Comparison of ENCODE assay signal across 10 cellular contexts in the genomic region with DNA sequence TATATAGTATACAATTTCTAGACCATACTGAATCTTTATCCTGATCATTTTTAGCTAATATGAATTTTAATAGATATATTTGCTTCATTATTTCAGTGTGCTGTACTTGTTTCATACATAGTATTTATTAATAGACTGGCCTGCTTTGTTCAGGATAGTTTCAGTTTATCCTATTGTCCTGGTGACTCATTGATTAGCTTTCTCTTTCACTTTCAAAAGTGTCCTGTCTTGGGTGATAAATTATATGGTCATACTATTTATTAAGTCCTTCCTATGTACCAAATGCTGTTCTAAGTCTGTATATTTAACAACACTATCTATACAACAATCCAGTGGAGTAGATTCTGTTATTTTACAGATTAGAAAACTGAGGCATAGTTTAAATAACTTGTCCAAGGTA.
DNase-seq lines count a peak whose midpoint lies in the region; ATAC-seq and TF ChIP-seq lines count a peak whose summit lies in the region.
"Had no signal": no experiment of that assay in that cellular context is flagged by ENCODE, and none has a peak within 500 bp of the region (broad histone marks: within the 10 kb centered on the region; RNA-seq: fewer than 3 reads in every experiment).

No MANE protein-coding gene starts in this region.

- H3K27me3 Mint-ChIP-seq in effector memory CD8-positive, alpha-beta T cell: peaks cover 15 to 18% of the 10 kb centered on the region in 2 donors
- H3K27me3 Mint-ChIP-seq in natural killer cell (ENCODE audit: low read depth in 2 of 2): peaks cover 31 to 65% of the 10 kb centered on the region in 2 donors

- DNase-seq in LoVo (ENCODE audit: low spot score): peak; percentile 25
- DNase-seq in effector memory CD8-positive, alpha-beta T cell: no peak
- DNase-seq in natural killer cell: no peak
- DNase-seq in amniotic stem cell (lab: John Stamatoyannopoulos, UW): no peak
- DNase-seq in stimulated activated CD4-positive, alpha-beta T cell treated with anti-CD3 and anti-CD28 coated beads, Interleukin-2, amount 100 ng/mL, for 48 hours: no peak
- DNase-seq in activated naive CD4-positive, alpha-beta T cell treated with anti-CD3 and anti-CD28 coated beads, Interleukin-2, amount 50 U/mL, for 72 hours (ENCODE audit: low spot score in 2 of 2): no peak
- DNase-seq in activated gamma-delta T cell treated with Interleukin-2 at 50 U/mL for 16 hours: no peak
- DNase-seq: activated T-cell treated with anti-CD3 and anti-CD28 coated beads, Interleukin-2, amount 50 U/mL, for 4 hours; NCI-H2171 had no signal

- intact Hi-C loops in natural killer cell (cut with micrococcal nuclease): no loop called here

- H3K27ac Mint-ChIP-seq in effector memory CD8-positive, alpha-beta T cell: peak overlapping the region in 1 of 2 donors; percentile 33
- H3K27ac Mint-ChIP-seq in natural killer cell: no peak overlapping the region
- H3K27ac Mint-ChIP-seq in activated naive CD4-positive, alpha-beta T cell treated with anti-CD3 and anti-CD28 coated beads, Interleukin-2, amount 50 U/mL, for 72 hours: no peak overlapping the region

- no peak for TF ChIP-seq CTCF in natural killer cell (IDR thresholded peaks at IDR 0.05)

- ATAC-seq in GM18909 (IDR thresholded peaks at IDR 0.05; ENCODE audit: poor library complexity, unreplicated experiment) (peak; percentile 68), natural killer cell (peak in 2 of 3 donors; percentile 53 to 59)
- ATAC-seq in effector memory CD8-positive, alpha-beta T cell (replicated peaks): peak; percentile 50
- no peak for ATAC-seq in activated naive CD4-positive, alpha-beta T cell treated with anti-CD3 and anti-CD28 coated beads, Interleukin-2, amount 50 U/mL, for 72 hours
- ATAC-seq: activated T-cell treated with anti-CD3 and anti-CD28 coated beads, Interleukin-2, amount 50 U/mL, for 4 hours had no signal

- peaks cover 0 to 4% of the 10 kb centered on the region in 2 donors for H3K9me3 Mint-ChIP-seq in effector memory CD8-positive, alpha-beta T cell
- peaks cover 3 to 10% of the 10 kb centered on the region in 2 donors for H3K9me3 Mint-ChIP-seq in natural killer cell
- H3K9me3 Mint-ChIP-seq in activated naive CD4-positive, alpha-beta T cell treated with anti-CD3 and anti-CD28 coated beads, Interleukin-2, amount 50 U/mL, for 72 hours: peaks cover 17 to 25% of the 10 kb centered on the region in 2 donors

- peaks cover 7 to 18% of the 10 kb centered on the region in 2 donors for H3K4me1 Mint-ChIP-seq in effector memory CD8-positive, alpha-beta T cell (ENCODE audit: low read depth in 2 of 2)
- peaks cover 33 to 35% of the 10 kb centered on the region in 2 donors for H3K4me1 Mint-ChIP-seq in natural killer cell

- no peaks in the 10 kb centered on the region for H3K36me3 Mint-ChIP-seq in effector memory CD8-positive, alpha-beta T cell (ENCODE audit: insufficient read depth)
- H3K36me3 Mint-ChIP-seq in natural killer cell: peaks cover 19% of the 10 kb centered on the region
- H3K36me3 Mint-ChIP-seq in activated naive CD4-positive, alpha-beta T cell treated with anti-CD3 and anti-CD28 coated beads, Interleukin-2, amount 50 U/mL, for 72 hours: peaks cover 19 to 20% of the 10 kb centered on the region in 2 donors

- peak overlapping the region in 1 of 2 donors; percentile 39 for H3K4me3 Mint-ChIP-seq in effector memory CD8-positive, alpha-beta T cell
- H3K4me3 Mint-ChIP-seq in natural killer cell: no peak overlapping the region
- H3K4me3 Mint-ChIP-seq: activated T-cell treated with anti-CD3 and anti-CD28 coated beads, Interleukin-2, amount 50 U/mL, for 4 hours had no signal

Comparison
In these comparisons a context has a peak if more than half of its experiments do, and no peak if none do; other contexts are left out.
1. ATAC-seq: peak in GM18909 (single experiment), effector memory CD8-positive, alpha-beta T cell (single experiment) and natural killer cell (2 of 3); none in activated naive CD4-positive, alpha-beta T cell treated with anti-CD3 and anti-CD28 coated beads, Interleukin-2, amount 50 U/mL, for 72 hours (0 of 2).